ENCODE assay signal across 8 cellular contexts in the genomic region with DNA sequence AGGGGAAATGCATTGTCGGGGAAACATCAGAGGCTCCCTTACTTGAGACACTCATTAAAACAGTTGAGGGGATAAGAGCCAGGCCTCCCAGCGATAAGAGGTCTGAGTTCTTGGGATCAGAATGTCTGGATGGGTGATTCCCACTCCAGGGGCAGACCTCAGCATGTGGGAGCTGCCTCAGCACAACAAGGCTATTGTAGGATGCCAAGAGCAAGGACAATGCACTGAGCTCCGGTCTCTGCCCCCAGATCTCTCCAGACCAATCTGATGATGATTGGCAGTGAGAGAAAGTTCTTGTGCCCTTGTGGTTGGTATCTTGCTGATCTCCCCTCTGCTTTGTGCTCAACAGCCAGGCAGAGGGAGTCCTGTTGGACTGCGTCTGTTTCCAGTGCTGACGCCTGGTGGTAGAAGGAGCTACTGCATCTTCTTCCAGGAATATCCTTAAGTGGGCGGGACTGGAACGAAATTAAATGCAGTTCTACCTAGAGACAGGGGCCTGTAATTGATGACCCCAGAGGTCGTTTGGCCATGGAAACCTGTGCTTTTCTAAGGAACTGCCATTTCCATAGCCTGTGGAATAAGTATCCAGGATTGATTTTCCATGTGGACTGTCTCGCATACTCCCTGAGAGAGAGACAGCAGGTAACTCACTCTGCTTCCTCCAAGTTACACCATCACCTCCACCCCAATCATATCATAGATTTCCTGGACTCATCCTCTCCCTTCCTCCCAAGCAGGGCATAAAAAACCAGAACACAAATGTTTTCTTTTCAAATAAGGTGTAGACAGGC. TPM values are rescaled to one million over a fixed set of nuclear protein-coding genes. Genes with fewer than 3 reads are reported as not detected.
A peak's percentile ranks its signal among the peaks of the same experiment; 100 is the strongest.
DNase-seq lines count a peak whose midpoint lies in the region; ATAC-seq, FAIRE-seq and TF ChIP-seq lines count a peak whose summit lies in the region.

No MANE protein-coding gene starts in this region.

- no peaks in the 10 kb centered on the region for H3K9me3 ChIP-seq in H1 (ENCODE audit: insufficient read depth in 2 of 2, low read depth in 1 of 2, low read length in 1 of 2)
- no peaks in the 10 kb centered on the region for H3K9me3 ChIP-seq in mucosa of descending colon

- H3K4me2 ChIP-seq in H1 (ENCODE audit: insufficient read depth in 1 of 2, low read depth in 2 of 2, low read length in 2 of 2): no peak overlapping the region

- ATAC-seq in GM18508 (IDR thresholded peaks at IDR 0.05; ENCODE audit: insufficient read depth, unreplicated experiment): peak; percentile 83
- peak; percentile 77 for ATAC-seq in HG03060 (IDR thresholded peaks at IDR 0.05; ENCODE audit: low read depth, unreplicated experiment)
- peak; percentile 85 for ATAC-seq in mucosa of descending colon

- H2AFZ ChIP-seq in H1 (ENCODE audit: low read length): no peak overlapping the region

- H3K56ac ChIP-seq in H1 (replicated peaks; ENCODE audit: insufficient read length, low read depth, low read length): no peak overlapping the region

- TF ChIP-seq POLR2A in H1 (IDR thresholded peaks at IDR 0.05; ENCODE audit: control extremely low read depth in 1 of 2, low read depth in 2 of 2, low read length in 2 of 2): no peak

- no peak overlapping the region for H2AK5ac ChIP-seq in H1 (ENCODE audit: low read depth, low read length)

- POLR2A ChIA-PET in H1 (lab: Charles Lee; ENCODE audit: partially characterized antibody): interaction anchor here (0.6 to 1.5 kb wide), 4 partner anchors 9 to 37 kb away, joined by 3 to 4 read pairs (median 4); no protein-coding TSS in a partner anchor

- H3K79me1 ChIP-seq in H1 (ENCODE audit: low read depth, low read length): no peaks in the 10 kb centered on the region

- no peak overlapping the region for H3K18ac ChIP-seq in H1 (ENCODE audit: extremely low read depth, low read length)

- H3K27ac ChIP-seq in H1 (ENCODE audit: low read depth, low read length): no peak overlapping the region

- H3K9ac ChIP-seq in H1 (replicated peaks in 1 of 4; ENCODE audit: extremely low read depth in 1 of 4, low read depth in 3 of 4, low read length in 3 of 4): no peak overlapping the region

- no peaks in the 10 kb centered on the region for H4K20me1 ChIP-seq in H1 (replicated peaks in 1 of 2; ENCODE audit: control insufficient read depth in 1 of 2, insufficient read depth in 2 of 2, low read length in 2 of 2)

- H4K5ac ChIP-seq in H1 (ENCODE audit: insufficient read length, low read depth, low read length): no peak overlapping the region

- no peak overlapping the region for H4K8ac ChIP-seq in H1 (ENCODE audit: extremely low read depth, insufficient read depth, low read length)

- peak; percentile 92 for FAIRE-seq in H1 (lab: Jason Lieb, UNC)

- no peaks in the 10 kb centered on the region for H3K23me2 ChIP-seq in H1 (ENCODE audit: low read depth, low read length)

- no peaks in the 10 kb centered on the region for H3K79me2 ChIP-seq in H1 (ENCODE audit: control insufficient read depth in 1 of 2, insufficient read depth in 2 of 2, low read length in 2 of 2)

- no peak overlapping the region for H2BK20ac ChIP-seq in H1 (ENCODE audit: low read length)

- H2BK120ac ChIP-seq in H1 (replicated peaks; ENCODE audit: low read depth, low read length): no peak overlapping the region

- H3K23ac ChIP-seq in H1 (ENCODE audit: insufficient read length): no peak overlapping the region

- H3K4ac ChIP-seq in H1 (replicated peaks; ENCODE audit: insufficient read length, low read depth, low read length): no peak overlapping the region

- intact Hi-C loops in mucosa of descending colon (cut with DNase I, micrococcal nuclease): loop anchor here in 1 of 2 donors (5.0 kb wide), 1 partner anchor 36 kb away; no protein-coding TSS in a partner anchor

- H2BK5ac ChIP-seq in H1 (ENCODE audit: low read depth, low read length): no peak overlapping the region

- H4K91ac ChIP-seq in H1 (replicated peaks; ENCODE audit: insufficient read length, low read length): no peak overlapping the region

- no peak for TF ChIP-seq EP300 in H1 (IDR thresholded peaks at IDR 0.05; ENCODE audit: borderline replicate concordance in 1 of 2, low read depth in 2 of 2, low read length in 2 of 2)

- H2BK15ac ChIP-seq in H1 (ENCODE audit: low read length): no peak overlapping the region

- H3K36me3 ChIP-seq in H1 (ENCODE audit: control insufficient read depth in 2 of 4, insufficient read depth in 4 of 4, low read length in 3 of 4) (no peaks in the 10 kb centered on the region; a peak in 1 of 8 replicates), mucosa of descending colon (ENCODE audit: low read depth) (no peaks in the 10 kb centered on the region)

- TF ChIP-seq RAD21 in H1 (IDR thresholded peaks at IDR 0.05 in 1 of 2, conservative IDR thresholded peaks at IDR 0.05 in 1 of 2; ENCODE audit: low read depth in 2 of 2, low read length in 2 of 2): peak; percentile 77 to 82

- H3K14ac ChIP-seq in H1 (ENCODE audit: insufficient read length): no peak overlapping the region

- no peaks in the 10 kb centered on the region for H3K27me3 ChIP-seq in H1 (replicated peaks in 1 of 4; ENCODE audit: control insufficient read depth in 3 of 4, extremely low read depth in 1 of 4, insufficient read depth in 3 of 4, low read length in 3 of 4)

- WGBS in H1 (ENCODE audit: extremely low coverage in 1 of 2, insufficient coverage in 1 of 2, insufficient read length in 1 of 2, insufficient replicate concordance in 2 of 2, low coverage in 1 of 2, low lambda C conversion rate in 2 of 2, missing lambda C conversion rate in 1 of 2), 2 experiments: 36% methylated on average over 9 of the region's 9 CpGs; no CpG with 5 or more reads in 1 of the 2 experiments

- H2BK12ac ChIP-seq in H1 (ENCODE audit: low read depth, low read length): no peak overlapping the region

- DNase-seq in AG20443 (ENCODE audit: low spot score) (peak; percentile 82), NCI-H2171 treated with DMSO at 0.1 percent for 48 hours (lab: John Stamatoyannopoulos, UW) (peak; percentile 6), H1 (ENCODE audit: low read depth in 1 of 2, low spot score in 2 of 2) (peak in 1 of 2 experiments; percentile 89), mucosa of descending colon (peak in 2 of 3 donors; percentile 42 to 85), superior temporal gyrus (ENCODE audit: extremely low spot score) (peak; percentile 92)
- DNase-seq in activated CD4-positive, alpha-beta T cell treated with anti-CD3 and anti-CD28 coated beads for 48 hours: peak; percentile 79

- H3K4me1 ChIP-seq in H1 (replicated peaks in 1 of 4; ENCODE audit: control insufficient read depth in 3 of 4, insufficient read depth in 4 of 4, low read length in 3 of 4): no peaks in the 10 kb centered on the region
- no peaks in the 10 kb centered on the region for H3K4me1 ChIP-seq in mucosa of descending colon (ENCODE audit: low read depth)

- TF ChIP-seq CTCF in H1 (IDR thresholded peaks at IDR 0.05; ENCODE audit: control extremely low read depth in 1 of 3, insufficient read depth in 1 of 3, low read depth in 1 of 3, low read length in 3 of 3) (peak; percentile 85 to 99 (median 98)), mucosa of descending colon (IDR thresholded peaks at IDR 0.05) (peak; percentile 64)

- H3K4me3 ChIP-seq in H1 (ENCODE audit: extremely low read depth in 1 of 4, insufficient read depth in 2 of 4, low read depth in 3 of 4, low read length in 4 of 4) (no peak overlapping the region), mucosa of descending colon (no peak overlapping the region)

- CTCF ChIA-PET in H1 (lab: Charles Lee; ENCODE audit: partially characterized antibody): interaction anchor here (1.0 to 26.6 kb wide), 17 partner anchors 12 to 693 kb away, joined by 3 to 660 read pairs (median 17); partner anchors contain the start of genes ACKR1 and CADM3

TF ChIP-seq in H1, 55 proteins besides CTCF, POLR2A, EP300 and RAD21 (continues in another document):
- TF ChIP-seq SAP30 (IDR thresholded peaks at IDR 0.05; ENCODE audit: insufficient read depth, insufficient replicate concordance, low read length): no peak
- TF ChIP-seq GTF2F1 (IDR thresholded peaks at IDR 0.05; ENCODE audit: borderline replicate concordance, low read depth, low read length): no peak
- no peak for TF ChIP-seq RBBP5 (IDR thresholded peaks at IDR 0.05; ENCODE audit: borderline replicate concordance, low read depth, low read length)
- no peak for TF ChIP-seq RXRA (IDR thresholded peaks at IDR 0.05; ENCODE audit: insufficient read depth, low read depth, low read length)
- no peak for TF ChIP-seq TCF12 (IDR thresholded peaks at IDR 0.05; ENCODE audit: low read depth, low read length)
- TF ChIP-seq ATF3 (IDR thresholded peaks at IDR 0.05; ENCODE audit: insufficient read depth, low read depth, low read length): no peak
- no peak for TF ChIP-seq ZNF274 (IDR thresholded peaks at IDR 0.05; ENCODE audit: borderline replicate concordance, extremely low read depth, low read length)
- TF ChIP-seq SIN3A (conservative IDR thresholded peaks at IDR 0.05 in 1 of 2, IDR thresholded peaks at IDR 0.05 in 1 of 2; ENCODE audit: low read depth in 1 of 2, low read length in 2 of 2): no peak

RNA-seq across cellular contexts. Expression of gene ACKR1, which starts 6.7 kb away (rescaled TPM):
- total RNA-seq in H1 (2021; fragmentation: NEBNext Ultra II Directional; extraction: Animal tissue kit (Norgen Biotek cat#: 25700)): 0.61 TPM in 2 replicates
- 0.66 and 1.00 TPM in 2 replicates for polyA plus RNA-seq in H1 (2011; rRNA removed)
- polyA plus RNA-seq in H1 (2011; cell fraction: cytosol; rRNA removed): 0.50 TPM
- polyA plus RNA-seq in H1 (2011; cell fraction: nucleus; rRNA removed): 2.4 TPM
- polyA plus RNA-seq in H1 (2012, experiment 1 of 2): 0.92 to 1.3 TPM (median 1.2 TPM) in 4 replicates
- 0.84 TPM for polyA plus RNA-seq in H1 (2012, experiment 2 of 2)
- polyA plus RNA-seq in H1 (2013, experiment 1 of 2): 0.57 TPM
- 0.42 TPM for polyA plus RNA-seq in H1 (2013, experiment 2 of 2)
- 0.27 and 0.54 TPM in 2 replicates for polyA minus RNA-seq in H1 (2011; rRNA and poly(A)+ RNA removed)
- not detected for polyA minus RNA-seq in H1 (2011; cell fraction: cytosol; rRNA and poly(A)+ RNA removed)
- 1.8 TPM for polyA minus RNA-seq in H1 (2011; cell fraction: nucleus; rRNA and poly(A)+ RNA removed)
- total RNA-seq in mucosa of descending colon: 10 to 100 TPM; 19.5 to 30.4 (median 27.6) TPM

RNA-seq across cellular contexts. Expression of gene CADM3, which starts 26.5 kb away (rescaled TPM):
- total RNA-seq in H1 (2021; fragmentation: NEBNext Ultra II Directional; extraction: Animal tissue kit (Norgen Biotek cat#: 25700)): 8.3 and 8.9 TPM in 2 replicates
- 8.0 and 8.5 TPM in 2 replicates for polyA plus RNA-seq in H1 (2011; rRNA removed)
- polyA plus RNA-seq in H1 (2011; cell fraction: cytosol; rRNA removed): 8.1 TPM
- polyA plus RNA-seq in H1 (2011; cell fraction: nucleus; rRNA removed): 14.4 TPM
- 6.9 to 12.6 TPM (median 10.8 TPM) in 4 replicates for polyA plus RNA-seq in H1 (2012, experiment 1 of 2)
- polyA plus RNA-seq in H1 (2012, experiment 2 of 2): 6.8 TPM
- 4.3 TPM for polyA plus RNA-seq in H1 (2013, experiment 1 of 2)
- polyA plus RNA-seq in H1 (2013, experiment 2 of 2): 4.5 TPM
- 9.8 and 10.1 TPM in 2 replicates for polyA minus RNA-seq in H1 (2011; rRNA and poly(A)+ RNA removed)
- 5.8 TPM for polyA minus RNA-seq in H1 (2011; cell fraction: cytosol; rRNA and poly(A)+ RNA removed)
- 4.6 TPM for polyA minus RNA-seq in H1 (2011; cell fraction: nucleus; rRNA and poly(A)+ RNA removed)
- total RNA-seq in mucosa of descending colon: 10 to 100 TPM in 2 of 3 donors, 1 to 10 TPM in 1; 2.7 to 23.3 (median 10.3) TPM

Comparison
In these comparisons a context has a peak if more than half of its experiments do, and no peak if none do; other contexts are left out.
1. RNA of gene ACKR1, which starts 6.7 kb away (total RNA-seq): 19.5 to 30.4 TPM in mucosa of descending colon; 0.61 TPM in H1; every median in the first group is over 10 times any median in the second.
2. Peak in every context shown above with its lines, with median percentiles within 50 percentile points of each other: ATAC-seq.